19 cellular contexts compared by ENCODE assay signal in the genomic region with DNA sequence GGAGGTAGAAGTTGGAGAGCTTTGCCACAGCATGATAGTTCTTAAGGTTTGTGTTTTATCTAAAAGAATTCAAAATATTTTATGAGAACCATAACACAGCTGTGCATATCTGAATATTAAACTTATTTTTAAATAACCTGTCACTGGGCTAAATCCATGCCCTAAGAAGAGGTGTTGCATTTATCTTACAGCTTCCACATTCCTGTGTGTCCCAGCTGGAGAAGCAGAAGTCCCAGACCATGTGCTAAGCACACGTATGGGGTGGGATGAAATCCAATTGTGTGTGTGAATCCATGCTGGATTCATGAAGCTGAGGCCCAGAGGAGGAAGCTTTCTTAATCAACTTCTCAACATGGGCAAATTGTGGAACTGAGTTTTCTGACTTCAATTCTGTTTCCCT.
"Had no signal": no experiment of that assay in that cellular context is flagged by ENCODE, and none has a peak within 500 bp of the region (broad histone marks: within the 10 kb centered on the region; RNA-seq: fewer than 3 reads in every experiment).

No MANE protein-coding gene starts in this region.

- ATAC-seq: activated T-cell treated with anti-CD3 and anti-CD28 coated beads, Interleukin-2, amount 50 U/mL, for 4 hours; activated T-helper 17 cell treated with anti-CD3 and anti-CD28 coated beads, Interleukin-2, amount 50 U/mL, for 72 hours; left lung; mucosa of descending colon; stimulated activated effector memory CD8-positive, alpha-beta T cell treated with anti-CD3 and anti-CD28 coated beads, Interleukin-12 subunit alpha, Interleukin-12 subunit beta, amount 100 ng/mL, for 72 hours; stimulated activated naive CD8-positive, alpha-beta T cell treated with anti-CD3 and anti-CD28 coated beads, Interleukin-15, amount 100 ng/mL, for 72 hours had no signal

- H3K27ac ChIP-seq: left lung, neutrophil, upper lobe of right lung had no signal

- H3K27me3 ChIP-seq: left lung, neutrophil, upper lobe of right lung had no signal

- DNase-seq: activated CD4-positive, alpha-beta memory T cell treated with anti-CD3 and anti-CD28 coated beads, Interleukin-2, amount 10 ng/mL, durations not matched to agents 7 days and 5 days; activated CD4-positive, alpha-beta T cell treated with anti-CD3 and anti-CD28 coated beads, Interleukin-2, amount 10 ng/mL, durations not matched to agents 7 days and 5 days; activated CD4-positive, CD25-positive, alpha-beta regulatory T cell treated with anti-CD3 and anti-CD28 coated beads, Interleukin-2, amount 50 U/mL, for 72 hours; activated gamma-delta T cell treated with Interleukin-2 at 50 U/mL for 16 hours; activated naive CD4-positive, alpha-beta T cell treated with anti-CD3 and anti-CD28 coated beads, Interleukin-2, amount 50 U/mL, for 16 hours; activated T-cell treated with anti-CD3 and anti-CD28 coated beads, Interleukin-2, amount 50 U/mL, for 4 hours; amniotic stem cell; cortex of kidney; left lung; mucosa of descending colon; small intestine; stimulated activated CD4-positive, alpha-beta T cell treated with anti-CD3 and anti-CD28 coated beads, Interleukin-4, amount 100 ng/mL, for 24 hours; stimulated activated naive CD8-positive, alpha-beta T cell treated with anti-CD3 and anti-CD28 coated beads, Interleukin-15, amount 100 ng/mL, for 72 hours; T-helper 2 cell; upper lobe of right lung had no signal

- H3K9me3 ChIP-seq: left lung, mucosa of descending colon, neutrophil, upper lobe of right lung had no signal

- H3K36me3 ChIP-seq: left lung, neutrophil, upper lobe of right lung had no signal

- H3K4me3 ChIP-seq: left lung, lung, mucosa of descending colon, upper lobe of right lung had no signal

- H3K4me1 ChIP-seq: left lung, upper lobe of right lung had no signal
